ENCODE assay signal across 9 cellular contexts in genomic region chr4:124322234-124322831, GRCh38.
DNase-seq lines count a peak whose midpoint lies in the region; ATAC-seq and TF ChIP-seq lines count a peak whose summit lies in the region.
"Had no signal": no experiment of that assay in that cellular context is flagged by ENCODE, and none has a peak within 500 bp of the region (broad histone marks: within the 10 kb centered on the region; RNA-seq: fewer than 3 reads in every experiment).

No MANE protein-coding gene starts in this region.

- intact Hi-C loops in CD8-positive, alpha-beta T cell (cut with DNase I, micrococcal nuclease) = loop anchor here (2.0 to 5.0 kb wide), 2 partner anchors 932 to 1565 kb away; no protein-coding TSS in a partner anchor

- H3K36me3 ChIP-seq in CD8-positive, alpha-beta T cell (ENCODE audit: insufficient read depth, low read length) = no peaks in the 10 kb centered on the region

- POLR2A ChIA-PET in CD8-positive, alpha-beta T cell (lab: Charles Lee) = interaction anchor here (1.4 kb wide), 1 partner anchor 12 kb away, joined by 3 read pairs; no protein-coding TSS in a partner anchor

- no peak for ATAC-seq in CD8-positive, alpha-beta T cell
- peak; percentile 66 for ATAC-seq in GM19351 (IDR thresholded peaks at IDR 0.05; ENCODE audit: unreplicated experiment)

- H3K4me1 Mint-ChIP-seq in CD8-positive, alpha-beta T cell (ENCODE audit: low read depth) = no peaks in the 10 kb centered on the region
- peaks cover 9% of the 10 kb centered on the region for H3K4me1 Mint-ChIP-seq in chondrocyte (ENCODE audit: low read depth)
- H3K4me1 Mint-ChIP-seq: memory B cell had no signal

- no peaks in the 10 kb centered on the region for H3K4me1 ChIP-seq in CD8-positive, alpha-beta T cell (ENCODE audit: insufficient read depth, low read length)

- peak; percentile 74 for TF ChIP-seq CTCF in CD8-positive, alpha-beta T cell (IDR thresholded peaks at IDR 0.05)
- peak; percentile 87 for TF ChIP-seq CTCF in chondrocyte (IDR thresholded peaks at IDR 0.05)

- CTCF ChIA-PET in CD8-positive, alpha-beta T cell (lab: Charles Lee) = interaction anchor here (0.8 to 1.1 kb wide), 3 partner anchors 9 to 1565 kb away, joined by 3 to 4 read pairs (median 3); no protein-coding TSS in a partner anchor

- no peak overlapping the region for H3K4me3 ChIP-seq in CD8-positive, alpha-beta T cell (ENCODE audit: low read depth, low read length)

- peaks cover 2% of the 10 kb centered on the region for H3K27me3 Mint-ChIP-seq in CD8-positive, alpha-beta T cell (ENCODE audit: low read depth)
- no peaks in the 10 kb centered on the region for H3K27me3 Mint-ChIP-seq in chondrocyte (ENCODE audit: low read depth)
- H3K27me3 Mint-ChIP-seq: memory B cell had no signal

- DNase-seq in CD8-positive, alpha-beta T cell = no peak
- DNase-seq in NCI-H2029 treated with DMSO at 0.1 percent for 48 hours (lab: John Stamatoyannopoulos, UW) (peak; percentile 50), chondrocyte (ENCODE audit: low spot score) (no peak), midbrain (lab: John Stamatoyannopoulos, UW) (peak; percentile 4), nucleus accumbens (lab: John Stamatoyannopoulos, UW) (no peak), germinal center (ENCODE audit: low spot score) (no peak)
- DNase-seq in activated CD8-positive, alpha-beta memory T cell treated with anti-CD3 and anti-CD28 coated beads, Interleukin-2, amount 50 U/mL, for 4 hours = no peak

- H3K9me3 ChIP-seq in CD8-positive, alpha-beta T cell (ENCODE audit: low read length) = no peaks in the 10 kb centered on the region

- H3K27ac Mint-ChIP-seq in CD8-positive, alpha-beta T cell = no peak overlapping the region
- no peak overlapping the region for H3K27ac Mint-ChIP-seq in chondrocyte (ENCODE audit: unreplicated experiment)
- H3K27ac Mint-ChIP-seq: memory B cell had no signal

- H3K4me3 Mint-ChIP-seq in CD8-positive, alpha-beta T cell = no peak overlapping the region
- no peak overlapping the region for H3K4me3 Mint-ChIP-seq in chondrocyte (ENCODE audit: unreplicated experiment)
- H3K4me3 Mint-ChIP-seq: memory B cell had no signal

- H3K36me3 Mint-ChIP-seq in CD8-positive, alpha-beta T cell = no peaks in the 10 kb centered on the region
- H3K36me3 Mint-ChIP-seq in chondrocyte (ENCODE audit: low read depth) = no peaks in the 10 kb centered on the region
- H3K36me3 Mint-ChIP-seq: memory B cell had no signal

- H3K9me3 Mint-ChIP-seq in CD8-positive, alpha-beta T cell = no peaks in the 10 kb centered on the region
- no peaks in the 10 kb centered on the region for H3K9me3 Mint-ChIP-seq in chondrocyte (ENCODE audit: low read depth)
- H3K9me3 Mint-ChIP-seq: memory B cell had no signal

- H3K27ac ChIP-seq in CD8-positive, alpha-beta T cell (ENCODE audit: low read depth, low read length) = no peak overlapping the region

- no peaks in the 10 kb centered on the region for H3K27me3 ChIP-seq in CD8-positive, alpha-beta T cell (ENCODE audit: insufficient read depth, low read length)

Comparison
In these comparisons a context has a peak if more than half of its experiments do, and no peak if none do; other contexts are left out.
1. DNase-seq: peak in NCI-H2029 treated with DMSO at 0.1 percent for 48 hours (single experiment) and midbrain (single experiment); none in CD8-positive, alpha-beta T cell (0 of 7), chondrocyte (single experiment), activated CD8-positive, alpha-beta memory T cell treated with anti-CD3 and anti-CD28 coated beads, Interleukin-2, amount 50 U/mL, for 4 hours (single experiment), nucleus accumbens (0 of 56) and germinal center (single experiment).